9 cellular contexts compared by ENCODE assay signal in genomic region chr17:7502987-7503386, GRCh38. TPM values are rescaled to one million over a fixed set of nuclear protein-coding genes. Genes with fewer than 3 reads are reported as not detected.
DNase-seq lines count a peak whose midpoint lies in the region; ATAC-seq and TF ChIP-seq lines count a peak whose summit lies in the region.
"Had no signal": no experiment of that assay in that cellular context is flagged by ENCODE, and none has a peak within 500 bp of the region (broad histone marks: within the 10 kb centered on the region; RNA-seq: fewer than 3 reads in every experiment).

No MANE protein-coding gene starts in this region.

- intact Hi-C loops in PC-9 (cut with micrococcal nuclease; ENCODE audit: unreplicated experiment) (loop anchor here (5.0 kb wide), 2 partner anchors 66 to 146 kb away; partner anchors contain the start of genes FGF11, TMEM102 and TMEM95), left colon (cut with DNase I, micrococcal nuclease) (no loop called here)

- H2AFZ ChIP-seq in PC-9, result no peak overlapping the region

- H3F3A ChIP-seq in PC-9 (ENCODE audit: insufficient read depth, low read depth), result peaks cover 5% of the 10 kb centered on the region; the same call in 1 of the 2 replicates

- CTCF ChIA-PET in GM10248 (lab: Yijun Ruan, JAX) (interaction anchor here (0.7 to 3.1 kb wide), 2 partner anchors 11 to 147 kb away, joined by 3 to 18 read pairs; no protein-coding TSS in a partner anchor), PC-9 (lab: Charles Lee) (no interaction called here)

- ATAC-seq in left colon (peak; percentile 31), HG03045 (IDR thresholded peaks at IDR 0.05; ENCODE audit: unreplicated experiment) (no peak)

- H3K4me2 ChIP-seq in PC-9, result no peak overlapping the region

- TF ChIP-seq CTCF in GM10248 (IDR thresholded peaks at IDR 0.05; ENCODE audit: control extremely low read depth, extremely low read depth, low read depth, missing control alignments) (peak; percentile 11), PC-9 (conservative IDR thresholded peaks at IDR 0.05) (peak; percentile 31; the same call in 1 of the 2 replicates)

- H3K27me3 ChIP-seq in PC-9 (ENCODE audit: insufficient read depth, low read depth), result no peaks in the 10 kb centered on the region

- BruUV-seq in PC-9 (replicated peaks; lab: Mats Ljungman, UMichigan), result no TSS peak

- no peak overlapping the region for H3K27ac ChIP-seq in PC-9

- H3K9me3 ChIP-seq in PC-9 (ENCODE audit: insufficient read depth, low read depth), result no peaks in the 10 kb centered on the region

- peaks cover 8% of the 10 kb centered on the region; the same call in 1 of the 2 replicates for H3K36me3 ChIP-seq in PC-9 (ENCODE audit: low read depth)

- DNase-seq in GM10248 (ENCODE audit: extremely low spot score) (no peak), PC-9 (no peak), left colon (no peak), NK-92 (lab: John Stamatoyannopoulos, UW; ENCODE audit: unreplicated experiment) (no peak), NCI-H446 treated with DMSO at 0.1 percent for 48 hours (lab: John Stamatoyannopoulos, UW) (no peak)

- no peak overlapping the region for H3K4me3 ChIP-seq in PC-9

- no peaks in the 10 kb centered on the region for H3K79me2 ChIP-seq in PC-9 (ENCODE audit: low read depth)

- H3K9me2 ChIP-seq in PC-9 (ENCODE audit: insufficient read depth), result no peaks in the 10 kb centered on the region

- H3K4me1 ChIP-seq in PC-9 (replicated peaks; ENCODE audit: insufficient read depth), result no peaks in the 10 kb centered on the region

- POLR2A ChIA-PET in GM10248 (lab: Yijun Ruan, JAX) (no interaction called here), PC-9 (lab: Charles Lee; ENCODE audit: unreplicated experiment) (no interaction called here)

- no peaks in the 10 kb centered on the region for H4K20me1 ChIP-seq in PC-9 (ENCODE audit: insufficient read depth)

RNA-seq across cellular contexts. Expression of gene POLR2A, which starts 18.8 kb away (rescaled TPM):
- total RNA-seq in PC-9 (2021), result 149 and 166 TPM in 2 replicates
- total RNA-seq in left colon, result 10 to 100 TPM; 83.8 to 100.0 TPM

RNA-seq across cellular contexts. Expression of gene SLC35G6, which starts 21.7 kb away (rescaled TPM):
- total RNA-seq in PC-9 (2021) (not detected in 2 replicates), left colon (not detected)
- total RNA-seq: glomerular endothelial cell, omental fat pad, T-cell had no signal

RNA-seq across cellular contexts. Expression of gene ZBTB4, which starts 23.6 kb away (rescaled TPM):
- total RNA-seq in PC-9 (2021) (50.6 and 54.0 TPM in 2 replicates), left colon (10 to 100 TPM; 17.5 to 25.0 TPM)

RNA-seq across cellular contexts. Expression of gene TNFSF12, which starts 45.9 kb away (rescaled TPM):
- 14.3 and 21.5 TPM in 2 replicates for total RNA-seq in PC-9 (2021)
- 10 to 100 TPM in 1 of 2 donors, 1 to 10 TPM in 1; 9.8 to 17.3 TPM for total RNA-seq in left colon

RNA-seq across cellular contexts. Expression of gene TNFSF13, which starts 55.6 kb away (rescaled TPM):
- total RNA-seq in PC-9 (2021), result 46.4 and 65.4 TPM in 2 replicates
- total RNA-seq in left colon, result 100 to 1,000 TPM in 1 of 2 donors, 10 to 100 TPM in 1; 77.2 to 121 TPM
